19 cellular contexts compared by ENCODE assay signal in the genomic region with DNA sequence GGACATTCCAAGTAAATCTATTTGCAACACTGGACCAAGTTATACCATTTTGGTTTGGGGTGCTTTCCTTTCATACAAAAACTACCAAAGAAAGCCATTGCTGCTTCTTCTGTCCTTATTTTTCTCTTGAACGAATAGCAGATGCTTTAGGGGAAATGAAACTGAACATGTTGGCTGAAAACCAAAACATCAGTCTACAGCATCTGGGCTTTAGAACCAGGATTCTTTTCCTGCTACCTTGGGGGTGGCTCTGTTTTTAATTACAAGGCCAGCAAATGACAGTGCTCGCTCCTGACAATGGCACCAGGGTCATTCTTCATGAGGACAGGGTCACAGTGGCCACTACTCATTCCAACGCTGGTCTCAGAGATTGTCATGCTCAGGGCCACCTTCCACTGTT.
"Had no signal": no experiment of that assay in that cellular context is flagged by ENCODE, and none has a peak within 500 bp of the region (broad histone marks: within the 10 kb centered on the region; RNA-seq: fewer than 3 reads in every experiment).

No MANE protein-coding gene starts in this region.

- H3K4me3 Mint-ChIP-seq: activated CD4-positive, alpha-beta memory T cell treated with anti-CD3 and anti-CD28 coated beads, Interleukin-2, amount 10 ng/mL, durations not matched to agents 7 days and 5 days; activated T-helper 17 cell treated with anti-CD3 and anti-CD28 coated beads, Interleukin-2, amount 50 U/mL, for 72 hours; natural killer cell; stimulated activated naive B cell treated with anti-CD40 and anti-IgM and Interleukin-4, amounts not matched to agents 10 μg/mL and 1 μg/mL and 100 μg/mL, for 72 hours had no signal

- H3K36me3 ChIP-seq: esophagus muscularis mucosa, spleen, thoracic aorta, upper lobe of left lung had no signal

- H3K27me3 ChIP-seq: body of pancreas, esophagus muscularis mucosa, hepatocyte, spleen, upper lobe of left lung had no signal

- H2AFZ ChIP-seq: hepatocyte had no signal

- H3K4me3 ChIP-seq: body of pancreas, esophagus muscularis mucosa, hepatocyte, spleen, thoracic aorta, upper lobe of left lung had no signal

- H3K27ac ChIP-seq: body of pancreas, esophagus muscularis mucosa, hepatocyte, spleen, thoracic aorta, upper lobe of left lung had no signal

- H3K36me3 Mint-ChIP-seq: natural killer cell; stimulated activated naive B cell treated with anti-CD40 and anti-IgM and Interleukin-4, amounts not matched to agents 10 μg/mL and 1 μg/mL and 100 μg/mL, for 72 hours had no signal

- H3K9me3 ChIP-seq: body of pancreas, esophagus muscularis mucosa, thoracic aorta, upper lobe of left lung had no signal

- ATAC-seq: activated T-helper 17 cell treated with anti-CD3 and anti-CD28 coated beads, Interleukin-2, amount 50 U/mL, for 72 hours; body of pancreas; left cardiac atrium; natural killer cell; stimulated activated naive B cell treated with anti-CD40 and anti-IgM and Interleukin-4, amounts not matched to agents 10 μg/mL and 1 μg/mL and 100 μg/mL, for 72 hours had no signal

- H3K27me3 Mint-ChIP-seq: activated CD4-positive, alpha-beta memory T cell treated with anti-CD3 and anti-CD28 coated beads, Interleukin-2, amount 10 ng/mL, durations not matched to agents 7 days and 5 days had no signal

- H3K4me1 ChIP-seq: body of pancreas, esophagus muscularis mucosa, spleen had no signal

- H3K79me2 ChIP-seq: hepatocyte had no signal

- H3K4me1 Mint-ChIP-seq: activated CD4-positive, alpha-beta memory T cell treated with anti-CD3 and anti-CD28 coated beads, Interleukin-2, amount 10 ng/mL, durations not matched to agents 7 days and 5 days; activated T-helper 17 cell treated with anti-CD3 and anti-CD28 coated beads, Interleukin-2, amount 50 U/mL, for 72 hours; natural killer cell had no signal

- H3K27ac Mint-ChIP-seq: activated CD4-positive, alpha-beta memory T cell treated with anti-CD3 and anti-CD28 coated beads, Interleukin-2, amount 10 ng/mL, durations not matched to agents 7 days and 5 days; activated T-helper 17 cell treated with anti-CD3 and anti-CD28 coated beads, Interleukin-2, amount 50 U/mL, for 72 hours; natural killer cell; stimulated activated naive B cell treated with anti-CD40 and anti-IgM and Interleukin-4, amounts not matched to agents 10 μg/mL and 1 μg/mL and 100 μg/mL, for 72 hours had no signal

- H3K9me3 Mint-ChIP-seq: activated CD4-positive, alpha-beta memory T cell treated with anti-CD3 and anti-CD28 coated beads, Interleukin-2, amount 10 ng/mL, durations not matched to agents 7 days and 5 days; activated T-helper 17 cell treated with anti-CD3 and anti-CD28 coated beads, Interleukin-2, amount 50 U/mL, for 72 hours; natural killer cell had no signal

- FAIRE-seq: endothelial cell of umbilical vein, islet of Langerhans had no signal

- DNase-seq: activated CD4-positive, alpha-beta memory T cell treated with anti-CD3 and anti-CD28 coated beads, Interleukin-2, amount 10 ng/mL, durations not matched to agents 7 days and 5 days; activated naive CD4-positive, alpha-beta T cell treated with Interleukin-2 at 50 U/mL for 16 hours; activated T-cell treated with anti-CD3 and anti-CD28 coated beads, Interleukin-2, amount 50 U/mL, for 1 hour; body of pancreas; dermis blood vessel endothelial cell; effector memory CD4-positive, alpha-beta T cell; left cardiac atrium; mesendoderm; natural killer cell; spleen; stimulated activated naive B cell treated with anti-CD40 and anti-IgM and Interleukin-4, amounts not matched to agents 10 μg/mL and 1 μg/mL and 100 μg/mL, for 72 hours; T-helper 2 cell had no signal

- H3K4me2 ChIP-seq: hepatocyte had no signal
